Comparison of ENCODE assay signal across 16 cellular contexts in genomic region chr14:68539839-68540238, GRCh38.
"Had no signal": no experiment of that assay in that cellular context is flagged by ENCODE, and none has a peak within 500 bp of the region (broad histone marks: within the 10 kb centered on the region; RNA-seq: fewer than 3 reads in every experiment).

No MANE protein-coding gene starts in this region.

- ATAC-seq: activated CD8-positive, alpha-beta memory T cell treated with anti-CD3 and anti-CD28 coated beads, Interleukin-2, amount 10 ng/mL, durations not matched to agents 7 days and 5 days; activated naive CD8-positive, alpha-beta T cell treated with anti-CD3 and anti-CD28 coated beads, Interleukin-2, amount 50 U/mL, for 24 hours; activated T-cell treated with anti-CD3 and anti-CD28 coated beads, Interleukin-2, amount 50 U/mL, for 72 hours had no signal

- H3K27me3 Mint-ChIP-seq: activated CD8-positive, alpha-beta memory T cell treated with anti-CD3 and anti-CD28 coated beads, Interleukin-2, amount 10 ng/mL, durations not matched to agents 7 days and 5 days; activated naive CD8-positive, alpha-beta T cell treated with anti-CD3 and anti-CD28 coated beads, Interleukin-2, amount 50 U/mL, for 24 hours; memory B cell had no signal

- H3K36me3 Mint-ChIP-seq: activated CD8-positive, alpha-beta memory T cell treated with anti-CD3 and anti-CD28 coated beads, Interleukin-2, amount 10 ng/mL, durations not matched to agents 7 days and 5 days had no signal

- H3K4me1 Mint-ChIP-seq: activated CD8-positive, alpha-beta memory T cell treated with anti-CD3 and anti-CD28 coated beads, Interleukin-2, amount 10 ng/mL, durations not matched to agents 7 days and 5 days had no signal

- H3K9ac ChIP-seq: parathyroid adenoma had no signal

- H3K4me3 Mint-ChIP-seq: activated CD8-positive, alpha-beta memory T cell treated with anti-CD3 and anti-CD28 coated beads, Interleukin-2, amount 10 ng/mL, durations not matched to agents 7 days and 5 days; activated naive CD8-positive, alpha-beta T cell treated with anti-CD3 and anti-CD28 coated beads, Interleukin-2, amount 50 U/mL, for 24 hours; activated T-cell treated with anti-CD3 and anti-CD28 coated beads, Interleukin-2, amount 50 U/mL, for 72 hours; memory B cell had no signal

- H3K36me3 ChIP-seq: SJCRH30, suprapubic skin, upper lobe of right lung had no signal

- DNase-seq: activated CD4-positive, alpha-beta T cell treated with anti-CD3 and anti-CD28 coated beads, Interleukin-2, amount 50 U/mL, for 48 hours; activated CD4-positive, CD25-positive, alpha-beta regulatory T cell treated with anti-CD3 and anti-CD28 coated beads, Interleukin-2, amount 50 U/mL, for 72 hours; activated CD8-positive, alpha-beta memory T cell treated with anti-CD3 and anti-CD28 coated beads, Interleukin-2, amount 10 ng/mL, durations not matched to agents 7 days and 5 days; activated naive CD4-positive, alpha-beta T cell; activated naive CD8-positive, alpha-beta T cell treated with anti-CD3 and anti-CD28 coated beads, Interleukin-2, amount 50 U/mL, for 24 hours; activated T-cell treated with anti-CD3 and anti-CD28 coated beads, Interleukin-2, amount 50 U/mL, for 72 hours; effector CD8-positive, alpha-beta T cell; SJCRH30; stimulated activated naive CD4-positive, alpha-beta T cell treated with Interleukin-2 at 50 U/mL for 16 hours; SW 1271; upper lobe of right lung had no signal

- H3K9me3 ChIP-seq: suprapubic skin, upper lobe of right lung had no signal

- H3K4me3 ChIP-seq: coronary artery, SJCRH30, suprapubic skin, upper lobe of right lung had no signal

- H3K27ac ChIP-seq: epithelial cell of prostate, parathyroid adenoma, SJCRH30, suprapubic skin, upper lobe of right lung had no signal

- H3K27ac Mint-ChIP-seq: activated CD8-positive, alpha-beta memory T cell treated with anti-CD3 and anti-CD28 coated beads, Interleukin-2, amount 10 ng/mL, durations not matched to agents 7 days and 5 days; activated naive CD8-positive, alpha-beta T cell treated with anti-CD3 and anti-CD28 coated beads, Interleukin-2, amount 50 U/mL, for 24 hours; activated T-cell treated with anti-CD3 and anti-CD28 coated beads, Interleukin-2, amount 50 U/mL, for 72 hours; memory B cell had no signal

- H3K27me3 ChIP-seq: SJCRH30, suprapubic skin, upper lobe of right lung had no signal

- H3K9me3 Mint-ChIP-seq: activated naive CD8-positive, alpha-beta T cell treated with anti-CD3 and anti-CD28 coated beads, Interleukin-2, amount 50 U/mL, for 24 hours; activated T-cell treated with anti-CD3 and anti-CD28 coated beads, Interleukin-2, amount 50 U/mL, for 72 hours had no signal
